In genomic region chr7:2299853-2300512, GRCh38 we compare ENCODE assay signal across 10 cellular contexts. TPM values are rescaled to one million over a fixed set of nuclear protein-coding genes. Genes with fewer than 3 reads are reported as not detected.
A peak's percentile ranks its signal among the peaks of the same experiment; 100 is the strongest.
DNase-seq lines count a peak whose midpoint lies in the region; ATAC-seq and TF ChIP-seq lines count a peak whose summit lies in the region.
"Had no signal": no experiment of that assay in that cellular context is flagged by ENCODE, and none has a peak within 500 bp of the region (broad histone marks: within the 10 kb centered on the region; RNA-seq: fewer than 3 reads in every experiment).

No MANE protein-coding gene starts in this region.

- peak; percentile 27 for ATAC-seq in GM18520 (IDR thresholded peaks at IDR 0.05; ENCODE audit: unreplicated experiment)
- ATAC-seq in omental fat pad (ENCODE audit: low FRiP score): no peak

- peaks cover 39% of the 10 kb centered on the region for H3K4me1 ChIP-seq in OCI-LY3 (ENCODE audit: low read length)
- H3K4me1 ChIP-seq in iPS-20b (ENCODE audit: insufficient read depth, low read length): peaks cover 7% of the 10 kb centered on the region; the same call in 1 of the 2 replicates
- peaks cover 21% of the 10 kb centered on the region for H3K4me1 ChIP-seq in suprapubic skin

- H3K9me3 ChIP-seq in OCI-LY3 (ENCODE audit: insufficient read depth, low read length) (no peaks in the 10 kb centered on the region), iPS-20b (ENCODE audit: insufficient read depth, low read depth, low read length) (no peaks in the 10 kb centered on the region), suprapubic skin (no peaks in the 10 kb centered on the region)

- H3K79me2 ChIP-seq in OCI-LY3 (ENCODE audit: low read length): peaks cover 38% of the 10 kb centered on the region

- no peak for TF ChIP-seq POLR2A in suprapubic skin (IDR thresholded peaks at IDR 0.05)

- H4K20me1 ChIP-seq in OCI-LY3 (ENCODE audit: insufficient read depth, low read length): no peaks in the 10 kb centered on the region; the same call in 1 of the 2 replicates

- DNase-seq in suprapubic skin (ENCODE audit: low spot score in 2 of 2) (no peak), T-helper 9 cell (no peak), omental fat pad (ENCODE audit: low spot score) (no peak), NCI-H1930 (lab: John Stamatoyannopoulos, UW) (no peak)
- DNase-seq: activated CD4-positive, alpha-beta T cell treated with anti-CD3 and anti-CD28 coated beads for 1 hour; glutamatergic neuron; GOT3 had no signal

- H3K9ac ChIP-seq in OCI-LY3 (ENCODE audit: low read length) (no peak overlapping the region), iPS-20b (ENCODE audit: low read depth, low read length) (peak overlapping the region; percentile 18; the same call in 1 of the 2 replicates)

- H3K4me2 ChIP-seq in OCI-LY3 (ENCODE audit: low read length): peak overlapping the region; percentile 73

- WGBS in suprapubic skin: 46% methylated on average over 9 of the region's 9 CpGs

- H3K4me3 ChIP-seq in OCI-LY3 (ENCODE audit: low read length) (peak overlapping the region; percentile 42), iPS-20b (ENCODE audit: low read length) (no peak overlapping the region), suprapubic skin (no peak overlapping the region)

- no peaks in the 10 kb centered on the region for H3K36me3 ChIP-seq in OCI-LY3 (replicated peaks; ENCODE audit: low read depth, low read length)
- H3K36me3 ChIP-seq in iPS-20b (ENCODE audit: insufficient read depth, low read depth, low read length): no peaks in the 10 kb centered on the region
- H3K36me3 ChIP-seq in suprapubic skin: no peaks in the 10 kb centered on the region

- peak overlapping the region; percentile 44 for H3K27ac ChIP-seq in OCI-LY3 (ENCODE audit: low read length)
- H3K27ac ChIP-seq in iPS-20b (ENCODE audit: low read length): peak overlapping the region; percentile 51
- peak overlapping the region; percentile 82 for H3K27ac ChIP-seq in suprapubic skin

- TF ChIP-seq EP300 in suprapubic skin (IDR thresholded peaks at IDR 0.05): no peak

- H3K27me3 ChIP-seq in OCI-LY3 (ENCODE audit: low read depth, low read length): no peaks in the 10 kb centered on the region
- H3K27me3 ChIP-seq in iPS-20b (ENCODE audit: insufficient read depth, low read length): no peaks in the 10 kb centered on the region
- H3K27me3 ChIP-seq in suprapubic skin: no peaks in the 10 kb centered on the region

- H2AFZ ChIP-seq in OCI-LY3 (ENCODE audit: low read depth, low read length): no peak overlapping the region

- TF ChIP-seq CTCF in OCI-LY3 (IDR thresholded peaks at IDR 0.05; ENCODE audit: low read depth, low read length): no peak
- TF ChIP-seq CTCF in suprapubic skin (IDR thresholded peaks at IDR 0.05): no peak
- no peak for TF ChIP-seq CTCF in omental fat pad (IDR thresholded peaks at IDR 0.05)

RNA-seq across cellular contexts. Expression of gene SNX8, which starts 14.3 kb away (rescaled TPM):
- total RNA-seq in suprapubic skin (10 to 100 TPM; 13.7 to 35.1 (median 19.3) TPM), omental fat pad (10 to 100 TPM; 18.6 to 50.1 (median 26.7) TPM)

RNA-seq across cellular contexts. Expression of gene EIF3B, which starts 54.6 kb away (rescaled TPM):
- total RNA-seq in suprapubic skin: 100 to 1,000 TPM; 136 to 158 (median 139) TPM
- 100 to 1,000 TPM; 116 to 251 (median 122) TPM for total RNA-seq in omental fat pad

RNA-seq across cellular contexts. Expression of gene NUDT1, which starts 58.0 kb away (rescaled TPM):
- total RNA-seq in suprapubic skin (10 to 100 TPM; 24.1 to 39.4 (median 28.3) TPM), omental fat pad (10 to 100 TPM; 15.3 to 24.0 (median 16.8) TPM)

RNA-seq across cellular contexts. Expression of gene MRM2, which starts 58.0 kb away (rescaled TPM):
- total RNA-seq in suprapubic skin: 10 to 100 TPM; 11.3 to 41.8 (median 19.8) TPM
- 10 to 100 TPM; 11.9 to 15.4 (median 13.3) TPM for total RNA-seq in omental fat pad
